12 cellular contexts compared by ENCODE assay signal in genomic region chr2:98702127-98702802, GRCh38. TPM values are rescaled to one million over a fixed set of nuclear protein-coding genes. Genes with fewer than 3 reads are reported as not detected.
DNase-seq lines count a peak whose midpoint lies in the region; ATAC-seq and TF ChIP-seq lines count a peak whose summit lies in the region.
"Had no signal": no experiment of that assay in that cellular context is flagged by ENCODE, and none has a peak within 500 bp of the region (broad histone marks: within the 10 kb centered on the region; RNA-seq: fewer than 3 reads in every experiment).

No MANE protein-coding gene starts in this region.

- no peaks in the 10 kb centered on the region for H3K9me3 ChIP-seq in left ventricle myocardium inferior (replicated peaks)

- CTCF ChIA-PET in T-cell (lab: Charles Lee) = interaction anchor here (1.0 to 1.2 kb wide), 2 partner anchors 9 to 53 kb away, joined by 3 to 5 read pairs; no protein-coding TSS in a partner anchor

- no peak for TF ChIP-seq CTCF in left ventricle myocardium inferior (IDR thresholded peaks at IDR 0.05; ENCODE audit: borderline replicate concordance)

- no peaks in the 10 kb centered on the region for H3K9me3 Mint-ChIP-seq in T-cell
- H3K9me3 Mint-ChIP-seq: IgD-negative memory B cell had no signal

- H3K4me1 Mint-ChIP-seq in T-cell = peaks cover 79 to 85% (median 81%) of the 10 kb centered on the region in 3 donors

- H3K27ac ChIP-seq in left ventricle myocardium inferior (replicated peaks) = peak overlapping the region; percentile 84

- no peaks in the 10 kb centered on the region for H3K27me3 ChIP-seq in left ventricle myocardium inferior (ENCODE audit: low read depth)

- H3K4me3 ChIP-seq in left ventricle myocardium inferior = peak overlapping the region; percentile 29

- ATAC-seq in T-cell (replicated peaks in 1 of 4) = peak; percentile 19 to 37 (median 30)
- no peak for ATAC-seq in HG03571 (IDR thresholded peaks at IDR 0.05; ENCODE audit: unreplicated experiment)
- no peak for ATAC-seq in HG02610 (IDR thresholded peaks at IDR 0.05; ENCODE audit: unreplicated experiment)
- no peak for ATAC-seq in HG02970 (IDR thresholded peaks at IDR 0.05; ENCODE audit: low FRiP score, unreplicated experiment)
- no peak for ATAC-seq in HG03442 (IDR thresholded peaks at IDR 0.05; ENCODE audit: unreplicated experiment)

- H3K36me3 Mint-ChIP-seq in T-cell = peaks cover 25% of the 10 kb centered on the region

- DNase-seq in DMS53 (lab: John Stamatoyannopoulos, UW) (peak; percentile 95), T-cell (no peak), left ventricle myocardium inferior (peak; percentile 31), putamen (ENCODE audit: low spot score) (peak; percentile 24)
- DNase-seq: GOT3, kidney glomerular epithelial cell, T-helper 2 cell had no signal

- peak overlapping the region; percentile 86 to 90 for H3K27ac Mint-ChIP-seq in T-cell

- H3K27me3 Mint-ChIP-seq in T-cell = no peaks in the 10 kb centered on the region
- H3K27me3 Mint-ChIP-seq: IgD-negative memory B cell had no signal

- H3K36me3 ChIP-seq in left ventricle myocardium inferior = no peaks in the 10 kb centered on the region

- POLR2A ChIA-PET in T-cell (lab: Charles Lee) = interaction anchor here (0.6 to 0.7 kb wide), 2 partner anchors 9 to 10 kb away, joined by 3 to 7 read pairs; no protein-coding TSS in a partner anchor

- H3K4me1 ChIP-seq in left ventricle myocardium inferior = peaks cover 98% of the 10 kb centered on the region

- peak overlapping the region; percentile 51 to 60 (median 54) for H3K4me3 Mint-ChIP-seq in T-cell

- intact Hi-C loops in left ventricle myocardium inferior (cut with micrococcal nuclease) = no loop called here

RNA-seq across cellular contexts. Expression of gene MGAT4A, which starts 28.7 kb away (rescaled TPM):
- total RNA-seq in T-cell (100 to 1,000 TPM; 185 to 220 (median 199) TPM), left ventricle myocardium inferior (18.4 TPM)

Comparison
In these comparisons a context has a peak if more than half of its experiments do, and no peak if none do; other contexts are left out.
1. DNase-seq: peak in DMS53 (single experiment), left ventricle myocardium inferior (single experiment) and putamen (single experiment); none in T-cell (0 of 34).
2. ATAC-seq: peak in T-cell (4 of 4); none in HG03571 (single experiment), HG02610 (single experiment), HG02970 (single experiment) and HG03442 (single experiment).